In genomic region chr5:16894236-16895057, GRCh38 we compare ENCODE assay signal across 8 cellular contexts. TPM values are rescaled to one million over a fixed set of nuclear protein-coding genes. Genes with fewer than 3 reads are reported as not detected.
DNase-seq lines count a peak whose midpoint lies in the region; ATAC-seq and TF ChIP-seq lines count a peak whose summit lies in the region.

No MANE protein-coding gene starts in this region.

- no peaks in the 10 kb centered on the region for H3K9me2 ChIP-seq in PC-3 (replicated peaks; ENCODE audit: low read length)

- intact Hi-C loops in PC-3 (cut with micrococcal nuclease) (loop anchor here (1.0 to 5.0 kb wide), 3 partner anchors 24 to 103 kb away; no protein-coding TSS in a partner anchor), dorsolateral prefrontal cortex (cut with DNase I) (no loop called here), lower leg skin (cut with DNase I; ENCODE audit: low total_unique reads) (no loop called here)

- H3K4me3 ChIP-seq in HFF-Myc (replicated peaks; ENCODE audit: low read depth, low read length) (no peak overlapping the region), PC-3 (ENCODE audit: low read length) (peak overlapping the region; percentile 39), skeletal muscle cell (ENCODE audit: low read depth, low read length) (no peak overlapping the region), dorsolateral prefrontal cortex (no peak overlapping the region), lower leg skin (ENCODE audit: low read depth, poor library complexity, severe bottlenecking) (no peak overlapping the region)

- peaks cover 67% of the 10 kb centered on the region for H3K4me1 ChIP-seq in PC-3 (ENCODE audit: insufficient read depth, low read length)

- H3K9ac ChIP-seq in PC-3 (ENCODE audit: low read length) = peak overlapping the region; percentile 76

- peak overlapping the region; percentile 79 for H3K4me2 ChIP-seq in PC-3 (ENCODE audit: low read length)

- WGBS in lower leg skin, 2 donors = 54 to 61% methylated on average over 13 of the region's 13 CpGs

- POLR2A ChIA-PET in PC-3 (lab: Charles Lee; ENCODE audit: unreplicated experiment) = interaction anchor here (0.6 kb wide), 1 partner anchor 162 kb away, joined by 4 read pairs; no protein-coding TSS in a partner anchor

- H3K27ac ChIP-seq in PC-3 (ENCODE audit: low read length) (peak overlapping the region; percentile 91), dorsolateral prefrontal cortex (no peak overlapping the region)

- peak; percentile 77 for ATAC-seq in PC-3
- ATAC-seq in HG03135 (IDR thresholded peaks at IDR 0.05; ENCODE audit: unreplicated experiment) = no peak

- H4K20me1 ChIP-seq in PC-3 (ENCODE audit: low read length) = peaks cover 20% of the 10 kb centered on the region; the same call in 1 of the 2 replicates

- H3K27me3 ChIP-seq in PC-3 (ENCODE audit: low read length) (no peaks in the 10 kb centered on the region), dorsolateral prefrontal cortex (no peaks in the 10 kb centered on the region)

- TF ChIP-seq CTCF in HFF-Myc (IDR thresholded peaks at IDR 0.05; ENCODE audit: low read depth, low read length, missing control alignments) (no peak), PC-3 (conservative IDR thresholded peaks at IDR 0.05; ENCODE audit: low read depth, low read length) (no peak), dorsolateral prefrontal cortex (IDR thresholded peaks at IDR 0.05 in 54 of 56, conservative IDR thresholded peaks at IDR 0.05 in 2 of 56; ENCODE audit: low read depth in 1 of 56, partially characterized antibody in 56 of 56) (no peak), lower leg skin (IDR thresholded peaks at IDR 0.05) (no peak)

- H2AFZ ChIP-seq in PC-3 (ENCODE audit: low read length) = no peak overlapping the region

- peaks cover 16% of the 10 kb centered on the region for H3F3A ChIP-seq in PC-3 (ENCODE audit: low read length, unreplicated experiment)

- CTCF ChIA-PET in PC-3 (lab: Charles Lee) = no interaction called here

- H3K79me2 ChIP-seq in PC-3 (ENCODE audit: low read length) = peaks cover 86% of the 10 kb centered on the region

- BruUV-seq in PC-3 (replicated peaks; lab: Mats Ljungman, UMichigan) = no TSS peak

- peak; percentile 72 for DNase-seq in HFF-Myc (ENCODE audit: extremely low read depth, low read depth)
- DNase-seq in PC-3 = peak; percentile 100
- DNase-seq in fibroblast of gingiva (ENCODE audit: low read depth) = peak; percentile 29
- DNase-seq in skeletal muscle cell (ENCODE audit: low read depth) = peak; percentile 96
- no peak for DNase-seq in dorsolateral prefrontal cortex
- DNase-seq in lower leg skin (ENCODE audit: low spot score in 2 of 2) = no peak
- no peak for DNase-seq in HK-2 (ENCODE audit: unreplicated experiment)

- H3K36me3 ChIP-seq in PC-3 (ENCODE audit: low read depth, low read length) = no peaks in the 10 kb centered on the region

- H3K9me3 ChIP-seq in PC-3 (ENCODE audit: low read length) = no peaks in the 10 kb centered on the region

- no peak for TF ChIP-seq POLR2A in lower leg skin (IDR thresholded peaks at IDR 0.05)

RNA-seq across cellular contexts. Expression of gene MYO10, which starts 41.6 kb away (rescaled TPM):
- total RNA-seq in PC-3 (2014; rRNA removed) (52.3 and 72.3 TPM in 2 replicates), dorsolateral prefrontal cortex (100 to 1,000 TPM in 13 of 120 experiments, 10 to 100 TPM in 107; 35.7 to 202 (median 74.8) TPM), lower leg skin (10 to 100 TPM; 34.7 to 57.4 (median 47.3) TPM)

Comparison
In these comparisons a context has a peak if more than half of its experiments do, and no peak if none do; other contexts are left out.
1. DNase-seq: peak in HFF-Myc (single experiment), PC-3 (single experiment), fibroblast of gingiva (single experiment) and skeletal muscle cell (single experiment); none in dorsolateral prefrontal cortex (0 of 10), lower leg skin (0 of 2) and HK-2 (single experiment).